In genomic region chr3:121998588-121999473, GRCh38 we compare ENCODE assay signal across 15 cellular contexts. TPM values are rescaled to one million over a fixed set of nuclear protein-coding genes. Genes with fewer than 3 reads are reported as not detected.
DNase-seq lines count a peak whose midpoint lies in the region; ATAC-seq, FAIRE-seq and TF ChIP-seq lines count a peak whose summit lies in the region.
"Had no signal": no experiment of that assay in that cellular context is flagged by ENCODE, and none has a peak within 500 bp of the region (broad histone marks: within the 10 kb centered on the region; RNA-seq: fewer than 3 reads in every experiment).

No MANE protein-coding gene starts in this region.

- POLR2A ChIA-PET in IMR-90 (lab: Charles Lee; ENCODE audit: unreplicated experiment): no interaction called here

- H3K18ac ChIP-seq in IMR-90 (ENCODE audit: low read depth, low read length): no peak overlapping the region

- H3K4me1 ChIP-seq in IMR-90 (ENCODE audit: control insufficient read depth, insufficient read depth, low read length) (peaks cover 6% of the 10 kb centered on the region), tibial nerve (peaks cover 0 to 9% (median 3%) of the 10 kb centered on the region in 4 donors)

- no peak overlapping the region for H3K4me3 Mint-ChIP-seq in activated T-helper 1 cell treated with anti-CD3 and anti-CD28 coated beads, Interleukin-12 subunit alpha, Interleukin-12 subunit beta, Interleukin-2, Interleukin-4 antibody, amounts not matched to agents 30 ng/mL and 10 ng/mL and 1 ng/mL, durations not matched to agents 14 hours and 24 hours and 36 hours
- H3K4me3 Mint-ChIP-seq in nephron progenitor cell: no peak overlapping the region
- H3K4me3 Mint-ChIP-seq: immature natural killer cell had no signal

- TF ChIP-seq POLR2A in IMR-90 (IDR thresholded peaks at IDR 0.05; ENCODE audit: low read depth, low read length) (no peak), tibial nerve (IDR thresholded peaks at IDR 0.05) (no peak)

- peak overlapping the region; percentile 24 for H2AFZ ChIP-seq in IMR-90 (replicated peaks; ENCODE audit: low read length, poor library complexity)

- no peak overlapping the region for H2BK5ac ChIP-seq in IMR-90 (ENCODE audit: low read depth, low read length, poor library complexity, severe bottlenecking)

- TF ChIP-seq CTCF in IMR-90 (conservative IDR thresholded peaks at IDR 0.05; ENCODE audit: low read depth, low read length): no peak
- TF ChIP-seq CTCF in nephron progenitor cell (IDR thresholded peaks at IDR 0.05): no peak
- no peak for TF ChIP-seq CTCF in tibial nerve (IDR thresholded peaks at IDR 0.05)

- H3K9me3 ChIP-seq in IMR-90 (ENCODE audit: control insufficient read depth, insufficient read depth, low read length): no peaks in the 10 kb centered on the region
- no peaks in the 10 kb centered on the region for H3K9me3 ChIP-seq in tibial nerve
- H3K9me3 ChIP-seq: transverse colon had no signal

- H3K79me1 ChIP-seq in IMR-90 (ENCODE audit: low read depth in 1 of 2, low read length in 2 of 2): no peaks in the 10 kb centered on the region

- no peak overlapping the region for H2BK120ac ChIP-seq in IMR-90 (ENCODE audit: low read depth, low read length)

- no CpG with 5 or more reads among the region's 6 CpGs for WGBS in IMR-90 (ENCODE audit: extremely low coverage in 2 of 2, insufficient read length in 1 of 2), 2 experiments
- 57 to 71% methylated on average over 6 of the region's 6 CpGs for WGBS in tibial nerve, 2 donors

- no peaks in the 10 kb centered on the region for H4K20me1 ChIP-seq in IMR-90 (ENCODE audit: insufficient read depth, low read length)

- H4K8ac ChIP-seq in IMR-90 (ENCODE audit: low read depth in 2 of 2, low read length in 2 of 2): no peak overlapping the region

- TF ChIP-seq RAD21 in IMR-90 (IDR thresholded peaks at IDR 0.05; ENCODE audit: low read length): no peak

- in situ Hi-C loops in IMR-90 (cut with MboI; ENCODE audit: low sequenced_read_pairs): no loop called here

- H3K36me3 ChIP-seq in IMR-90 (ENCODE audit: control insufficient read depth, insufficient read depth, low read length) (no peaks in the 10 kb centered on the region), tibial nerve (no peaks in the 10 kb centered on the region)
- H3K36me3 ChIP-seq: transverse colon had no signal

- no peak overlapping the region for H3K4ac ChIP-seq in IMR-90 (ENCODE audit: low read depth, low read length)

- peak overlapping the region; percentile 53 for H3K27ac Mint-ChIP-seq in activated T-helper 1 cell treated with anti-CD3 and anti-CD28 coated beads, Interleukin-12 subunit alpha, Interleukin-12 subunit beta, Interleukin-2, Interleukin-4 antibody, amounts not matched to agents 30 ng/mL and 10 ng/mL and 1 ng/mL, durations not matched to agents 14 hours and 24 hours and 36 hours
- peak overlapping the region; percentile 43 for H3K27ac Mint-ChIP-seq in nephron progenitor cell

- no peak for ATAC-seq in IMR-90 (ENCODE audit: low read depth)
- ATAC-seq in GM21367 (IDR thresholded peaks at IDR 0.05; ENCODE audit: unreplicated experiment): no peak

- H3K4me1 Mint-ChIP-seq in activated T-helper 1 cell treated with anti-CD3 and anti-CD28 coated beads, Interleukin-12 subunit alpha, Interleukin-12 subunit beta, Interleukin-2, Interleukin-4 antibody, amounts not matched to agents 30 ng/mL and 10 ng/mL and 1 ng/mL, durations not matched to agents 14 hours and 24 hours and 36 hours (ENCODE audit: low read depth): peaks cover 51% of the 10 kb centered on the region
- peaks cover 27% of the 10 kb centered on the region for H3K4me1 Mint-ChIP-seq in nephron progenitor cell

- no peak overlapping the region for H3K23ac ChIP-seq in IMR-90 (ENCODE audit: low read depth, low read length)

- no peaks in the 10 kb centered on the region for H3K36me3 Mint-ChIP-seq in activated T-helper 1 cell treated with anti-CD3 and anti-CD28 coated beads, Interleukin-12 subunit alpha, Interleukin-12 subunit beta, Interleukin-2, Interleukin-4 antibody, amounts not matched to agents 30 ng/mL and 10 ng/mL and 1 ng/mL, durations not matched to agents 14 hours and 24 hours and 36 hours (ENCODE audit: low read depth)
- no peaks in the 10 kb centered on the region for H3K36me3 Mint-ChIP-seq in nephron progenitor cell (ENCODE audit: low read depth)
- H3K36me3 Mint-ChIP-seq: activated naive CD4-positive, alpha-beta T cell treated with anti-CD3 and anti-CD28 coated beads, Interleukin-2, amount 50 U/mL, for 72 hours; immature natural killer cell had no signal

- H3K56ac ChIP-seq in IMR-90 (ENCODE audit: extremely low read depth, insufficient read depth, low read length): no peak overlapping the region

- no peak overlapping the region for H2AK9ac ChIP-seq in IMR-90 (replicated peaks; ENCODE audit: low read depth, low read length, poor library complexity)

- intact Hi-C loops in IMR-90 (cut with micrococcal nuclease): loop anchor here (1.0 to 5.0 kb wide), 2 partner anchors 219 to 452 kb away; partner anchors contain the start of gene POLQ
- intact Hi-C loops in activated T-helper 1 cell treated with anti-CD3 and anti-CD28 coated beads, Interleukin-12 subunit alpha, Interleukin-12 subunit beta, Interleukin-2, Interleukin-4 antibody, amounts not matched to agents 30 ng/mL and 10 ng/mL and 1 ng/mL, durations not matched to agents 14 hours and 24 hours and 36 hours (cut with micrococcal nuclease): loop anchor here (5.0 kb wide), 3 partner anchors 87 to 162 kb away; partner anchors contain the start of genes EAF2 and IQCB1

- peaks cover 3% of the 10 kb centered on the region for H3K27me3 Mint-ChIP-seq in activated T-helper 1 cell treated with anti-CD3 and anti-CD28 coated beads, Interleukin-12 subunit alpha, Interleukin-12 subunit beta, Interleukin-2, Interleukin-4 antibody, amounts not matched to agents 30 ng/mL and 10 ng/mL and 1 ng/mL, durations not matched to agents 14 hours and 24 hours and 36 hours (ENCODE audit: insufficient read depth)
- peaks cover 3% of the 10 kb centered on the region for H3K27me3 Mint-ChIP-seq in nephron progenitor cell (ENCODE audit: low read depth, poor library complexity)

- H3K9ac ChIP-seq in IMR-90 (ENCODE audit: low read depth, low read length): no peak overlapping the region

- no peak overlapping the region for H2AK5ac ChIP-seq in IMR-90 (ENCODE audit: low read depth, low read length)

- H4K5ac ChIP-seq in IMR-90 (ENCODE audit: low read depth, low read length): no peak overlapping the region

- H3K27me3 ChIP-seq in IMR-90 (ENCODE audit: control insufficient read depth, insufficient read depth, low read length) (no peaks in the 10 kb centered on the region; the same call in 1 of the 2 replicates), tibial nerve (no peaks in the 10 kb centered on the region)
- H3K27me3 ChIP-seq: transverse colon had no signal

- H3K9me1 ChIP-seq in IMR-90 (ENCODE audit: insufficient read depth, low read length): peaks cover 7% of the 10 kb centered on the region

- H3K4me3 ChIP-seq in IMR-90 (ENCODE audit: insufficient read depth, low read depth, low read length) (no peak overlapping the region), tibial nerve (no peak overlapping the region)
- H3K4me3 ChIP-seq: transverse colon had no signal

- no TSS peak for BruUV-seq in IMR-90 (replicated peaks; lab: Mats Ljungman, UMichigan)

- no peak overlapping the region for H2BK20ac ChIP-seq in IMR-90 (ENCODE audit: low read depth, low read length)

- FAIRE-seq in GM18507 (lab: Jason Lieb, UNC): peak; percentile 86

- H3K14ac ChIP-seq in IMR-90 (replicated peaks; ENCODE audit: low read depth, low read length): no peak overlapping the region

- no peaks in the 10 kb centered on the region for H3K9me3 Mint-ChIP-seq in activated T-helper 1 cell treated with anti-CD3 and anti-CD28 coated beads, Interleukin-12 subunit alpha, Interleukin-12 subunit beta, Interleukin-2, Interleukin-4 antibody, amounts not matched to agents 30 ng/mL and 10 ng/mL and 1 ng/mL, durations not matched to agents 14 hours and 24 hours and 36 hours
- H3K9me3 Mint-ChIP-seq in nephron progenitor cell: no peaks in the 10 kb centered on the region
- H3K9me3 Mint-ChIP-seq: activated naive CD4-positive, alpha-beta T cell treated with anti-CD3 and anti-CD28 coated beads, Interleukin-2, amount 50 U/mL, for 72 hours; immature natural killer cell had no signal

- no peak overlapping the region for H2BK15ac ChIP-seq in IMR-90 (ENCODE audit: low read depth, low read length)

- dilution Hi-C loops in IMR-90 (cut with HindIII; ENCODE audit: low sequenced_read_pairs, unreplicated experiment): no loop called here

- CTCF ChIA-PET in IMR-90 (lab: Yijun Ruan, JAX): no interaction called here

- H3K27ac ChIP-seq in IMR-90 (ENCODE audit: insufficient read depth, low read length) (no peak overlapping the region), tibial nerve (no peak overlapping the region)

- H4K91ac ChIP-seq in IMR-90 (ENCODE audit: insufficient read depth, low read depth, low read length): no peak overlapping the region

- no peak for DNase-seq in GM18507 (ENCODE audit: extremely low spot score, insufficient read length, low read depth)
- no peak for DNase-seq in IMR-90
- DNase-seq in activated T-helper 1 cell treated with anti-CD3 and anti-CD28 coated beads, Interleukin-12 subunit alpha, Interleukin-12 subunit beta, Interleukin-2, Interleukin-4 antibody, amounts not matched to agents 30 ng/mL and 10 ng/mL and 1 ng/mL, durations not matched to agents 14 hours and 24 hours and 36 hours (ENCODE audit: low spot score): no peak
- no peak for DNase-seq in nephron progenitor cell
- DNase-seq in tibial nerve (ENCODE audit: low spot score in 2 of 2): no peak
- DNase-seq in stimulated activated naive CD4-positive, alpha-beta T cell (lab: John Stamatoyannopoulos, UW): no peak
- DNase-seq in NCI-H2107 (lab: John Stamatoyannopoulos, UW): no peak
- DNase-seq: activated CD4-positive, CD25-positive, alpha-beta regulatory T cell; immature natural killer cell; NCI-H82; stimulated activated CD4-positive, alpha-beta T cell treated with anti-CD3 and anti-CD28 coated beads, Interleukin-4, amount 100 ng/mL, for 24 hours; transverse colon had no signal

- no peak overlapping the region for H3K4me2 ChIP-seq in IMR-90 (ENCODE audit: low read depth, low read length)

- TF ChIP-seq EP300 in tibial nerve (IDR thresholded peaks at IDR 0.05): no peak

RNA-seq across cellular contexts. Expression of gene ILDR1, which starts 23.2 kb away (rescaled TPM):
- total RNA-seq in IMR-90 (2012; rRNA removed): not detected in 2 replicates
- polyA plus RNA-seq in IMR-90 (2012; rRNA removed): not detected in 2 replicates
- not detected in 2 replicates for polyA plus RNA-seq in IMR-90 (2012; cell fraction: cytosol; rRNA removed)
- not detected in 2 replicates for polyA plus RNA-seq in IMR-90 (2012; cell fraction: nucleus; rRNA removed; ENCODE audit: low replicate concordance)
- total RNA-seq in activated T-helper 1 cell treated with anti-CD3 and anti-CD28 coated beads, Interleukin-12 subunit alpha, Interleukin-12 subunit beta, Interleukin-2, Interleukin-4 antibody, amounts not matched to agents 30 ng/mL and 10 ng/mL and 1 ng/mL, durations not matched to agents 14 hours and 24 hours and 36 hours: 0.34 and 0.76 TPM in 2 replicates
- total RNA-seq in tibial nerve: not detected
- total RNA-seq: activated naive CD4-positive, alpha-beta T cell treated with anti-CD3 and anti-CD28 coated beads, Interleukin-2, amount 50 U/mL, for 72 hours; G401 had no signal
- polyA plus RNA-seq: immature natural killer cell had no signal

RNA-seq across cellular contexts. Expression of gene CD86, which starts 56.3 kb away (rescaled TPM):
- total RNA-seq in IMR-90 (2012; rRNA removed): not detected in 2 replicates
- not detected in 2 replicates for polyA plus RNA-seq in IMR-90 (2012; rRNA removed)
- polyA plus RNA-seq in IMR-90 (2012; cell fraction: cytosol; rRNA removed): not detected in 2 replicates
- not detected in 2 replicates for polyA plus RNA-seq in IMR-90 (2012; cell fraction: nucleus; rRNA removed; ENCODE audit: low replicate concordance)
- total RNA-seq in activated T-helper 1 cell treated with anti-CD3 and anti-CD28 coated beads, Interleukin-12 subunit alpha, Interleukin-12 subunit beta, Interleukin-2, Interleukin-4 antibody, amounts not matched to agents 30 ng/mL and 10 ng/mL and 1 ng/mL, durations not matched to agents 14 hours and 24 hours and 36 hours: 2.7 and 3.8 TPM in 2 replicates
- total RNA-seq in tibial nerve: 10 to 100 TPM in 2 of 4 donors, 1 to 10 TPM in 2; 5.7 to 10.9 (median 8.4) TPM
- total RNA-seq: G401 had no signal
